In the genomic region with DNA sequence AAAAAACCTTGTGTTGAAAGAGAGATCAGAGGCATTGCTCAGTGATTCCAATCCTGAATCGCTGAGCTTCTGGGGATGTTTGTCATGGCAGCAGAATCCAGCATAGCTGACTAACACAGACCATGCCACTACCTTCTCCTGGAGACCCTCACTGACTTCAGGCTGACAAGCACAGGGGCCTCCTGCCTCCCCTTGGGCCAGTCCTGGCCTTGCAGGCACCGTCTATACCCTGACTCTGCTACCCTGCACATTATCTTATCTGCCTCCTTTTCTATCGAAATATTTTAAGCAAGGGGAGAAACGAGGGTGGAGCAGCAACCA, we compare ENCODE assay signal across 23 cellular contexts.
DNase-seq lines count a peak whose midpoint lies in the region; ATAC-seq, FAIRE-seq and TF ChIP-seq lines count a peak whose summit lies in the region.
"Had no signal": no experiment of that assay in that cellular context is flagged by ENCODE, and none has a peak within 500 bp of the region (broad histone marks: within the 10 kb centered on the region; RNA-seq: fewer than 3 reads in every experiment).

No MANE protein-coding gene starts in this region.

- intact Hi-C loops in cardiac septum (cut with DNase I) (no loop called here), right cardiac atrium (cut with DNase I) (no loop called here), kidney (cut with DNase I) (no loop called here)

- H3K4me1 ChIP-seq in right cardiac atrium (ENCODE audit: control insufficient read depth, insufficient read depth, low read length) (no peaks in the 10 kb centered on the region), kidney (ENCODE audit: control insufficient read depth in 1 of 2, insufficient read depth in 1 of 2, low read depth in 1 of 2, low read length in 2 of 2) (no peaks in the 10 kb centered on the region)

- peaks cover 0 to 38% (median 8%) of the 10 kb centered on the region in 5 experiments for H3K9me3 Mint-ChIP-seq in brain

- H3K27ac Mint-ChIP-seq in brain: peak overlapping the region in 4 of 5 experiments; percentile 51 to 95 (median 76)
- H3K27ac Mint-ChIP-seq: CD4-positive, alpha-beta memory T cell had no signal

- 67% methylated on average over 4 of the region's 4 CpGs for WGBS in right cardiac atrium

- peaks cover 15% of the 10 kb centered on the region for H3K27me3 Mint-ChIP-seq in brain

- H3K36me3 ChIP-seq in kidney (ENCODE audit: control insufficient read depth in 1 of 2, insufficient read depth in 2 of 2, low read length in 2 of 2): no peaks in the 10 kb centered on the region
- H3K36me3 ChIP-seq: MG63 had no signal

- H3K4me1 Mint-ChIP-seq in brain: peaks cover 66% of the 10 kb centered on the region
- H3K4me1 Mint-ChIP-seq: CD4-positive, alpha-beta memory T cell had no signal

- H3K4me3 Mint-ChIP-seq in brain: peak overlapping the region in 1 of 5 experiments; percentile 24
- H3K4me3 Mint-ChIP-seq: CD4-positive, alpha-beta memory T cell had no signal

- no peak overlapping the region for H3K27ac ChIP-seq in right cardiac atrium (ENCODE audit: low read length)
- no peak overlapping the region for H3K27ac ChIP-seq in kidney (ENCODE audit: low read depth in 2 of 2, low read length in 2 of 2)
- H3K27ac ChIP-seq: A549, GM23248 had no signal

- no peaks in the 10 kb centered on the region for H3K36me3 Mint-ChIP-seq in brain
- H3K36me3 Mint-ChIP-seq: CD4-positive, alpha-beta memory T cell had no signal

- H3K9me3 ChIP-seq in right cardiac atrium (ENCODE audit: control insufficient read depth, low read length) (no peaks in the 10 kb centered on the region), kidney (ENCODE audit: control insufficient read depth in 1 of 2, low read length in 2 of 2) (no peaks in the 10 kb centered on the region)
- H3K9me3 ChIP-seq: A549, MG63 had no signal

- no peak for TF ChIP-seq CTCF in brain (conservative IDR thresholded peaks at IDR 0.05)
- no peak for TF ChIP-seq CTCF in kidney (IDR thresholded peaks at IDR 0.05; ENCODE audit: borderline replicate concordance, extremely low read depth, insufficient read depth)

- ATAC-seq in right cardiac atrium (no peak), SK-N-SH treated with all-trans-retinoic acid at 6 μM for 48 hours (no peak)
- ATAC-seq: A549 had no signal

- DNase-seq in cardiac septum (ENCODE audit: low spot score): peak; percentile 50
- DNase-seq in right cardiac atrium: no peak
- DNase-seq in kidney: peak; percentile 14
- no peak for DNase-seq in OCI-M2 (lab: John Stamatoyannopoulos, UW; ENCODE audit: unreplicated experiment)
- no peak for DNase-seq in NCI-H2171 treated with DMSO at 0.1 percent for 48 hours (lab: John Stamatoyannopoulos, UW)
- DNase-seq: C1 segment of cervical spinal cord; CD4-positive, alpha-beta memory T cell; COR-L47; GM23248; HCEC 1CT; IMR-90; KG1; MG63; NCI-H1105 treated with DMSO at 0.1 percent for 48 hours; NCI-H2029; NCI-H446 treated with DMSO at 0.1 percent for 48 hours; NCI-H526 treated with DMSO at 0.1 percent for 48 hours; RPMI8226; SHP77 had no signal

- H3K4me3 ChIP-seq in right cardiac atrium (ENCODE audit: low read length): no peak overlapping the region
- H3K4me3 ChIP-seq in kidney (ENCODE audit: low read length in 2 of 2): no peak overlapping the region
- H3K4me3 ChIP-seq: A549, GM23248, MG63 had no signal

- H3K27me3 ChIP-seq in right cardiac atrium (ENCODE audit: control insufficient read depth, insufficient read depth): no peaks in the 10 kb centered on the region
- H3K27me3 ChIP-seq: MG63 had no signal

- FAIRE-seq in kidney (lab: Jason Lieb, UNC): no peak
- FAIRE-seq: A549, G401.6 had no signal

- no peak overlapping the region for H3K9ac ChIP-seq in kidney (ENCODE audit: low read length in 2 of 2)
- H3K9ac ChIP-seq: GM23248 had no signal

TF ChIP-seq in SK-N-SH treated with all-trans-retinoic acid at 6 μM for 48 hours, 23 proteins besides CTCF, POLR2A, EP300 and RAD21:
- no peak for TF ChIP-seq BACH2 (CRISPR knock-in tag; IDR thresholded peaks at IDR 0.05; ENCODE audit: borderline replicate concordance)
- TF ChIP-seq, protein P1, sequence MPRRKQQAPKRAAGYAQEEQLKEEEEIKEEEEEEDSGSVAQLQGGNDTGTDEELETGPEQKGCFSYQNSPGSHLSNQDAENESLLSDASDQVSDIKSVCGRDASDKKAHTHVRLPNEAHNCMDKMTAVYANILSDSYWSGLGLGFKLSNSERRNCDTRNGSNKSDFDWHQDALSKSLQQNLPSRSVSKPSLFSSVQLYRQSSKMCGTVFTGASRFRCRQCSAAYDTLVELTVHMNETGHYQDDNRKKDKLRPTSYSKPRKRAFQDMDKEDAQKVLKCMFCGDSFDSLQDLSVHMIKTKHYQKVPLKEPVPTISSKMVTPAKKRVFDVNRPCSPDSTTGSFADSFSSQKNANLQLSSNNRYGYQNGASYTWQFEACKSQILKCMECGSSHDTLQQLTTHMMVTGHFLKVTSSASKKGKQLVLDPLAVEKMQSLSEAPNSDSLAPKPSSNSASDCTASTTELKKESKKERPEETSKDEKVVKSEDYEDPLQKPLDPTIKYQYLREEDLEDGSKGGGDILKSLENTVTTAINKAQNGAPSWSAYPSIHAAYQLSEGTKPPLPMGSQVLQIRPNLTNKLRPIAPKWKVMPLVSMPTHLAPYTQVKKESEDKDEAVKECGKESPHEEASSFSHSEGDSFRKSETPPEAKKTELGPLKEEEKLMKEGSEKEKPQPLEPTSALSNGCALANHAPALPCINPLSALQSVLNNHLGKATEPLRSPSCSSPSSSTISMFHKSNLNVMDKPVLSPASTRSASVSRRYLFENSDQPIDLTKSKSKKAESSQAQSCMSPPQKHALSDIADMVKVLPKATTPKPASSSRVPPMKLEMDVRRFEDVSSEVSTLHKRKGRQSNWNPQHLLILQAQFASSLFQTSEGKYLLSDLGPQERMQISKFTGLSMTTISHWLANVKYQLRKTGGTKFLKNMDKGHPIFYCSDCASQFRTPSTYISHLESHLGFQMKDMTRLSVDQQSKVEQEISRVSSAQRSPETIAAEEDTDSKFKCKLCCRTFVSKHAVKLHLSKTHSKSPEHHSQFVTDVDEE (CRISPR knock-in tag; IDR thresholded peaks at IDR 0.05): no peak
- TF ChIP-seq ZNF70 (CRISPR knock-in tag; IDR thresholded peaks at IDR 0.05): no peak
- no peak for TF ChIP-seq TCF4 (CRISPR knock-in tag; IDR thresholded peaks at IDR 0.05; ENCODE audit: borderline replicate concordance)
- no peak for TF ChIP-seq ZNF8 (CRISPR knock-in tag; IDR thresholded peaks at IDR 0.05)
- TF ChIP-seq ZFP30 (CRISPR knock-in tag; IDR thresholded peaks at IDR 0.05): no peak
- no peak for TF ChIP-seq ZFP3 (CRISPR knock-in tag; IDR thresholded peaks at IDR 0.05)
- no peak for TF ChIP-seq ISL1 (CRISPR knock-in tag; IDR thresholded peaks at IDR 0.05)
- TF ChIP-seq, protein P2, sequence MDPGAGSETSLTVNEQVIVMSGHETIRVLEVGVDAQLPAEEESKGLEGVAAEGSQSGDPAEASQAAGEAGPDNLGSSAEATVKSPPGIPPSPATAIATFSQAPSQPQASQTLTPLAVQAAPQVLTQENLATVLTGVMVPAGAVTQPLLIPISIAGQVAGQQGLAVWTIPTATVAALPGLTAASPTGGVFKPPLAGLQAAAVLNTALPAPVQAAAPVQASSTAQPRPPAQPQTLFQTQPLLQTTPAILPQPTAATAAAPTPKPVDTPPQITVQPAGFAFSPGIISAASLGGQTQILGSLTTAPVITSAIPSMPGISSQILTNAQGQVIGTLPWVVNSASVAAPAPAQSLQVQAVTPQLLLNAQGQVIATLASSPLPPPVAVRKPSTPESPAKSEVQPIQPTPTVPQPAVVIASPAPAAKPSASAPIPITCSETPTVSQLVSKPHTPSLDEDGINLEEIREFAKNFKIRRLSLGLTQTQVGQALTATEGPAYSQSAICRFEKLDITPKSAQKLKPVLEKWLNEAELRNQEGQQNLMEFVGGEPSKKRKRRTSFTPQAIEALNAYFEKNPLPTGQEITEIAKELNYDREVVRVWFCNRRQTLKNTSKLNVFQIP (CRISPR knock-in tag; IDR thresholded peaks at IDR 0.05; ENCODE audit: borderline replicate concordance, low read depth): no peak
- TF ChIP-seq ESRRG (CRISPR knock-in tag; IDR thresholded peaks at IDR 0.05): no peak
- TF ChIP-seq, protein P3, sequence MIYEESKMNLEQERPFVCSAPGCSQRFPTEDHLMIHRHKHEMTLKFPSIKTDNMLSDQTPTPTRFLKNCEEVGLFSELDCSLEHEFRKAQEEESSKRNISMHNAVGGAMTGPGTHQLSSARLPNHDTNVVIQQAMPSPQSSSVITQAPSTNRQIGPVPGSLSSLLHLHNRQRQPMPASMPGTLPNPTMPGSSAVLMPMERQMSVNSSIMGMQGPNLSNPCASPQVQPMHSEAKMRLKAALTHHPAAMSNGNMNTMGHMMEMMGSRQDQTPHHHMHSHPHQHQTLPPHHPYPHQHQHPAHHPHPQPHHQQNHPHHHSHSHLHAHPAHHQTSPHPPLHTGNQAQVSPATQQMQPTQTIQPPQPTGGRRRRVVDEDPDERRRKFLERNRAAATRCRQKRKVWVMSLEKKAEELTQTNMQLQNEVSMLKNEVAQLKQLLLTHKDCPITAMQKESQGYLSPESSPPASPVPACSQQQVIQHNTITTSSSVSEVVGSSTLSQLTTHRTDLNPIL (CRISPR knock-in tag; IDR thresholded peaks at IDR 0.05; ENCODE audit: low read depth): no peak
- TF ChIP-seq SNAI2 (CRISPR knock-in tag; IDR thresholded peaks at IDR 0.05): no peak
- TF ChIP-seq CSDC2 (CRISPR knock-in tag; IDR thresholded peaks at IDR 0.05): no peak

Comparison
In these comparisons a context has a peak if more than half of its experiments do, and no peak if none do; other contexts are left out.
1. DNase-seq: peak in cardiac septum (single experiment) and kidney (single experiment); none in right cardiac atrium (0 of 3), OCI-M2 (single experiment) and NCI-H2171 treated with DMSO at 0.1 percent for 48 hours (single experiment).